8 cellular contexts compared by ENCODE assay signal in the genomic region with DNA sequence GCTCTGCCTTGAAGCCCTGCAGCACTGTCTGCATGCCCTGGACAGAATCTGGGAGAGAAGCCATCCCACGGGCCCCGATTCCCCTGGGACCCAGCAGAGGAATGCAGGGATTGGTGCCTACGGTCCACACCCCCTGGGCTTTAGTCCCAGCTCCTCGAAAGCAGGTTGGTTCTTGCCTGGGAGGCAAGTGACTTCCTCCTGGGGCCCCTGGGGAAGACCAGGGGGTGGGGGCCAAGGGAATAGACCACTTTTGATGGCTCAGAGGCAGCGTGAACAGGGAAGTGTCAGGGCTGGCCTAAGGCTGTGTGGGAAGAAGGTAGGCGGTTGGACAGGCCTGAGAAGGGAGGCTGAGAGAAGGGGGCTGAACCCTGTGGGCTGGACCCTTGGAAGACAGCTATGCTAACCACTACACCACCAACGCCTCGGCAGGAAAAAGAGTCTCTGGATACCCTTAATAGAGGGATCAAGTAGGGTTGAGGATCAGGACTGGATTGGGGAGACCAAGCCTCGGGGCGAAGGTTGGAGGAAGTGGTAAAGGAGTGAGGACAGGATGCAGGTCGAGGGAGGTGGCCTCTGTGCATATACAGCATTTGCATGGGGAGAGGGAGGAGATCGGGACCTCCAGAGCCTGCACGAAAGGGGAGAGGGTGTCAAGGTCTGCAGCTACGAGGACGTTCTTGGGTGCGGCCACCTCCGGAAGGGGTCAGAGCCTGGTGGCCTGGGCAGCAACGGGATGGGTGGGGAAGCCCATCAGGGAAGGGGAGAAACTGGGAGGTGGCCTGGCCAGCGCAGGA. TPM values are rescaled to one million over a fixed set of nuclear protein-coding genes. Genes with fewer than 3 reads are reported as not detected.
DNase-seq lines count a peak whose midpoint lies in the region; ATAC-seq and TF ChIP-seq lines count a peak whose summit lies in the region.

No MANE protein-coding gene starts in this region.

- peak overlapping the region; percentile 88 for H3K27ac Mint-ChIP-seq in T-helper 1 cell treated with Interleukin-12 subunit alpha and Interleukin-12 subunit beta and Interleukin-4 antibody, amounts not matched to agents 30 μg/mL and 1 μg/mL, for 36 hours
- H3K27ac Mint-ChIP-seq in natural killer cell = peak overlapping the region; percentile 98

- ATAC-seq in HG02642 (IDR thresholded peaks at IDR 0.05; ENCODE audit: poor library complexity, unreplicated experiment) = peak; percentile 19
- no peak for ATAC-seq in natural killer cell
- no peak for ATAC-seq in GM21825 (IDR thresholded peaks at IDR 0.05; ENCODE audit: unreplicated experiment)
- ATAC-seq in HG02610 (IDR thresholded peaks at IDR 0.05; ENCODE audit: unreplicated experiment) = no peak

- peaks cover 24% of the 10 kb centered on the region for H3K4me1 Mint-ChIP-seq in T-helper 1 cell treated with Interleukin-12 subunit alpha and Interleukin-12 subunit beta and Interleukin-4 antibody, amounts not matched to agents 30 μg/mL and 1 μg/mL, for 36 hours (ENCODE audit: low read depth)
- H3K4me1 Mint-ChIP-seq in natural killer cell = peaks cover 32 to 55% of the 10 kb centered on the region in 2 donors

- no peak for TF ChIP-seq POLR2A in erythroblast (IDR thresholded peaks at IDR 0.05; ENCODE audit: low read length)

- TF ChIP-seq CTCF in natural killer cell (IDR thresholded peaks at IDR 0.05) = no peak

- peak overlapping the region; percentile 99 for H3K4me3 Mint-ChIP-seq in T-helper 1 cell treated with Interleukin-12 subunit alpha and Interleukin-12 subunit beta and Interleukin-4 antibody, amounts not matched to agents 30 μg/mL and 1 μg/mL, for 36 hours
- peak overlapping the region; percentile 95 for H3K4me3 Mint-ChIP-seq in natural killer cell

- peaks cover 26% of the 10 kb centered on the region for H3K36me3 Mint-ChIP-seq in T-helper 1 cell treated with Interleukin-12 subunit alpha and Interleukin-12 subunit beta and Interleukin-4 antibody, amounts not matched to agents 30 μg/mL and 1 μg/mL, for 36 hours (ENCODE audit: low read depth)
- H3K36me3 Mint-ChIP-seq in natural killer cell = no peaks in the 10 kb centered on the region

- peak; percentile 46 for DNase-seq in NCI-H2171 treated with DMSO at 0.1 percent for 48 hours (lab: John Stamatoyannopoulos, UW)
- no peak for DNase-seq in NCI-H2171 (lab: John Stamatoyannopoulos, UW)
- DNase-seq in erythroblast (lab: John Stamatoyannopoulos, UW) = peak; percentile 50 to 57
- peak; percentile 27 for DNase-seq in natural killer cell

- intact Hi-C loops in natural killer cell (cut with micrococcal nuclease) = loop anchor here (5.0 kb wide), 1 partner anchor 1179 kb away; a partner anchor contains a TSS

- H3K27me3 Mint-ChIP-seq in T-helper 1 cell treated with Interleukin-12 subunit alpha and Interleukin-12 subunit beta and Interleukin-4 antibody, amounts not matched to agents 30 μg/mL and 1 μg/mL, for 36 hours (ENCODE audit: low read depth) = peaks cover 10% of the 10 kb centered on the region
- H3K27me3 Mint-ChIP-seq in natural killer cell (ENCODE audit: low read depth in 2 of 2) = peaks cover 0 to 3% of the 10 kb centered on the region in 2 donors

- no peaks in the 10 kb centered on the region for H3K9me3 Mint-ChIP-seq in T-helper 1 cell treated with Interleukin-12 subunit alpha and Interleukin-12 subunit beta and Interleukin-4 antibody, amounts not matched to agents 30 μg/mL and 1 μg/mL, for 36 hours
- H3K9me3 Mint-ChIP-seq in natural killer cell = no peaks in the 10 kb centered on the region

RNA-seq across cellular contexts. Expression of a gene that starts 0.8 kb away (rescaled TPM):
- total RNA-seq in natural killer cell = 100 to 1,000 TPM; 133 to 183 (median 165) TPM

RNA-seq across cellular contexts. Expression of a gene that starts 52.7 kb away (rescaled TPM):
- 10 to 100 TPM; 36.9 to 41.8 (median 37.2) TPM for total RNA-seq in natural killer cell
